Comparison of ENCODE assay signal across 9 cellular contexts in the genomic region with DNA sequence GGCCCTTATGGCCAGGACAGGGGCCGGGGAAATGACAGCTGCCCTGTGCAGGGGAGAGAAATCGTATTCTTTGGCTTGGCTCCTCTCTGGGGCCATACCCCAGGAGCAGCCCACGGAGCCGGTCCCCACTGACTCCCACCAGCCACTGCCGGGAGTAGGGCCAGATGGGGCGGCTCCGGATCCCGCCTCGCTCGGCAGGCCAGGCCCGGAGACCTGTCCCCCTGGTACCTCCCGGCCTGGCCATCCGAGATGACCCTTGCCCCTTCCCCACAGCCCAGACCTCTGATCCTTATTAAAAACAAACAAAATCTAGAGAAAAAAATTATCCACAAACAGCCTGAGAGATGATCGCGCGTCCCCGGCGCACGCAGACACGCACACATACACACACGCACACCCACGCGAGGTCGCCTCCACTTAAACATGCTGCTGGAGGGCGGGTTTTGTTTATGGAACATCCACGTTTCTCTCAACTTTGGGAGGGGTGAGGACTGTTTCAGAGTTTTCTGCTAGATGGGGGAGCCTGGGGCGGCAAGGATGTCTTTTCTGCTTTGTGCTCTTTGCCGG. TPM values are rescaled to one million over a fixed set of nuclear protein-coding genes. Genes with fewer than 3 reads are reported as not detected.
DNase-seq lines count a peak whose midpoint lies in the region; ATAC-seq, FAIRE-seq and TF ChIP-seq lines count a peak whose summit lies in the region.
"Had no signal": no experiment of that assay in that cellular context is flagged by ENCODE, and none has a peak within 500 bp of the region (broad histone marks: within the 10 kb centered on the region; RNA-seq: fewer than 3 reads in every experiment).

No MANE protein-coding gene starts in this region.

- peaks cover 45% of the 10 kb centered on the region for H3K4me1 ChIP-seq in OCI-LY1 (ENCODE audit: insufficient read depth, low read length, severe bottlenecking)
- peaks cover 16% of the 10 kb centered on the region for H3K4me1 ChIP-seq in mucosa of descending colon (ENCODE audit: low read depth)

- H3K4me3 ChIP-seq in OCI-LY1 (ENCODE audit: low read depth, low read length, poor library complexity, severe bottlenecking) (peak overlapping the region; percentile 59), mucosa of descending colon (no peak overlapping the region)

- no peaks in the 10 kb centered on the region for H3K79me2 ChIP-seq in OCI-LY1 (ENCODE audit: insufficient read depth, low read length)

- peaks cover 16 to 30% of the 10 kb centered on the region in 2 donors for H3K27me3 Mint-ChIP-seq in effector memory CD8-positive, alpha-beta T cell

- no peaks in the 10 kb centered on the region for H3F3A ChIP-seq in OCI-LY1 (ENCODE audit: insufficient read depth, low read length)

- no peak for FAIRE-seq in GM19239 (lab: Jason Lieb, UNC)

- H3K9me3 Mint-ChIP-seq in effector memory CD8-positive, alpha-beta T cell: no peaks in the 10 kb centered on the region

- no peak for ATAC-seq in effector memory CD8-positive, alpha-beta T cell (replicated peaks)
- ATAC-seq in mucosa of descending colon: peak; percentile 3

- no peaks in the 10 kb centered on the region for H4K20me1 ChIP-seq in OCI-LY1 (ENCODE audit: insufficient read depth, low read length)

- peaks cover 6% of the 10 kb centered on the region for H3K36me3 Mint-ChIP-seq in effector memory CD8-positive, alpha-beta T cell (ENCODE audit: insufficient read depth)

- H3K36me3 ChIP-seq in OCI-LY1 (ENCODE audit: insufficient read depth, low read length) (no peaks in the 10 kb centered on the region), mucosa of descending colon (ENCODE audit: low read depth) (no peaks in the 10 kb centered on the region)

- peak overlapping the region; percentile 66 for H3K9ac ChIP-seq in OCI-LY1 (ENCODE audit: low read length)

- peaks cover 3 to 8% of the 10 kb centered on the region in 2 donors for H3K4me1 Mint-ChIP-seq in effector memory CD8-positive, alpha-beta T cell (ENCODE audit: low read depth in 2 of 2)

- H3K4me2 ChIP-seq in OCI-LY1 (ENCODE audit: low read length): peak overlapping the region; percentile 84

- peaks cover 7% of the 10 kb centered on the region; the same call in 1 of the 2 replicates for H3K27me3 ChIP-seq in OCI-LY1 (ENCODE audit: insufficient read depth, low read length)

- no peaks in the 10 kb centered on the region for H3K9me2 ChIP-seq in OCI-LY1 (ENCODE audit: low read depth, low read length)

- intact Hi-C loops in mucosa of descending colon (cut with DNase I, micrococcal nuclease): no loop called here

- DNase-seq in EH (ENCODE audit: low read depth): peak; percentile 48
- DNase-seq in effector memory CD8-positive, alpha-beta T cell: no peak
- DNase-seq in mucosa of descending colon: peak in 1 of 3 donors; percentile 55
- DNase-seq in Kasumi-1 (lab: John Stamatoyannopoulos, UW): no peak
- no peak for DNase-seq in DMS153 (lab: John Stamatoyannopoulos, UW)
- no peak for DNase-seq in GM19239 (ENCODE audit: insufficient read length, low spot score)
- no peak for DNase-seq in kidney tubule cell (ENCODE audit: low spot score)

- TF ChIP-seq CTCF in OCI-LY1 (IDR thresholded peaks at IDR 0.05; ENCODE audit: low read length) (no peak), mucosa of descending colon (IDR thresholded peaks at IDR 0.05) (no peak)

- H3K9me3 ChIP-seq in OCI-LY1 (ENCODE audit: low read length) (no peaks in the 10 kb centered on the region), mucosa of descending colon (no peaks in the 10 kb centered on the region)

- H2AFZ ChIP-seq in OCI-LY1 (ENCODE audit: low read length): no peak overlapping the region

- peak overlapping the region; percentile 51 to 72 for H3K4me3 Mint-ChIP-seq in effector memory CD8-positive, alpha-beta T cell

- peak overlapping the region; percentile 60 to 85 for H3K27ac Mint-ChIP-seq in effector memory CD8-positive, alpha-beta T cell

- H3K27ac ChIP-seq in OCI-LY1 (ENCODE audit: low read depth, low read length, poor library complexity, severe bottlenecking): peak overlapping the region; percentile 75

RNA-seq across cellular contexts. Expression of a gene that starts 59.1 kb away (rescaled TPM):
- not detected for total RNA-seq in mucosa of descending colon
- total RNA-seq: T-helper 1 cell treated with Interleukin-12 subunit alpha and Interleukin-12 subunit beta and Interleukin-4 antibody, amounts not matched to agents 30 ng/mL and 1 ng/mL, for 36 hours had no signal
